Comparison of ENCODE assay signal across 9 cellular contexts in the genomic region with DNA sequence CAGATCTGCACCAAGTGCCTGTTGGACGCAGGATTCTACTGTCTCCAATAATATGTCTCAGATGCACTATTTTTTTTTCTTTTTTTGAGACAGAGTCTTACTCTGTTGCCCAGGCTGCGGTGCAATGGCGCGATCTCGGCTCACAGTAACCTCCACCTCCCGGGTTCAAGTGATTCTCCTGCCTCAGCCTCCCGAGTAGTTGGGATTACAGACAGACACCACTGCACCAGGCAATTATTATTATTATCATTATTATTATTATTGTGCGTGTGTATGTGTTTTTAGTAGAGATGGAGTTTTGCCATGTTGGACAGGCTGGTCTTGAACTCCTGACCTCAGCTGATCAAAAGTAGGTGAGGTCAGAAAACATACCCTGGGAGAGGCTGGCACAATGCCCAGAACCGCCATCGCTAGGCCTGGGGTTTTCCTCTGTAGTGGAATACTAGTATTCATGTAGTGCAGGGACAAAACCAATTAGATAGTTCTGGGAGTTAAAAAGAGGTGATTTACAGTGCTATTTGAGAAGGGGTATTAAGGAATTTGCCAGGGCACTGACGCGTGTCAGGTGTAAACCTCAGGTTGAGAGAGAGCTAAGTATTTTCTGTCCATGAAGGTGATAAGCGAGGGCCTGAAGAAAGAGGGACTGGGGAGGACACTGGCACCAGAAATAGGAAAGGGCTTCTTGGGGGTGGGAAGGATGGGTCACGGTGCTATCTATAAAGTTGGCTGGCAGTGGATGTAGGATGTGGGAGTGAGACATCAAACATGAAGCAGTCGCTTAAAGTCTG. TPM values are rescaled to one million over a fixed set of nuclear protein-coding genes. Genes with fewer than 3 reads are reported as not detected.
DNase-seq lines count a peak whose midpoint lies in the region; TF ChIP-seq lines count a peak whose summit lies in the region.
"Not testable (repeated sequence)": the region's sequence is repeated elsewhere in the genome, so short reads cannot be mapped to it uniquely, and the experiment has no call there.
"Had no signal": no experiment of that assay in that cellular context is flagged by ENCODE, and none has a peak within 500 bp of the region (broad histone marks: within the 10 kb centered on the region; RNA-seq: fewer than 3 reads in every experiment).

No MANE protein-coding gene starts in this region.

- not testable (repeated sequence) for H3K9me3 Mint-ChIP-seq in CD8-positive, alpha-beta memory T cell

- not testable (repeated sequence) for H3K27ac ChIP-seq in CD8-positive, alpha-beta memory T cell (ENCODE audit: low read depth, low read length); HUES6 (ENCODE audit: low read depth, low read length); colonic mucosa; mesenchymal stem cell (ENCODE audit: low read length, poor library complexity, severe bottlenecking)

- not testable (repeated sequence) for H3K27me3 Mint-ChIP-seq in CD8-positive, alpha-beta memory T cell

- H3K4me3 ChIP-seq in CD8-positive, alpha-beta memory T cell (ENCODE audit: low read length); colonic mucosa; mesenchymal stem cell (ENCODE audit: insufficient read depth in 1 of 2, low read depth in 1 of 2, low read length in 2 of 2): not testable (repeated sequence)
- peak overlapping the region; percentile 29; the same call in 1 of the 2 replicates for H3K4me3 ChIP-seq in HUES6 (ENCODE audit: low read depth, low read length)

- H3K9me3 ChIP-seq in CD8-positive, alpha-beta memory T cell (ENCODE audit: low read length); HUES6 (ENCODE audit: control insufficient read depth, insufficient read depth, low read depth, low read length); colonic mucosa; mesenchymal stem cell (ENCODE audit: control insufficient read depth, low read length): not testable (repeated sequence)

- H3K23ac ChIP-seq in mesenchymal stem cell (ENCODE audit: low read length in 2 of 2), result not testable (repeated sequence)

- not testable (repeated sequence) for H2BK5ac ChIP-seq in mesenchymal stem cell (ENCODE audit: low read depth, low read length, poor library complexity, severe bottlenecking)

- H3K27me3 ChIP-seq in CD8-positive, alpha-beta memory T cell (ENCODE audit: insufficient read depth, low read length, poor library complexity, severe bottlenecking); HUES6 (ENCODE audit: control insufficient read depth, insufficient read depth, low read length); colonic mucosa; mesenchymal stem cell (ENCODE audit: control insufficient read depth in 1 of 2, insufficient read depth in 1 of 2, low read length in 2 of 2): not testable (repeated sequence)

- not testable (repeated sequence) for H2BK12ac ChIP-seq in mesenchymal stem cell (ENCODE audit: low read length in 2 of 2)

- H2BK15ac ChIP-seq in mesenchymal stem cell (ENCODE audit: low read depth, poor library complexity, severe bottlenecking), result not testable (repeated sequence)

- not testable (repeated sequence) for H3K18ac ChIP-seq in mesenchymal stem cell (ENCODE audit: low read depth in 1 of 2, low read length in 2 of 2)

- intact Hi-C loops in colonic mucosa (cut with DNase I), result not testable (repeated sequence)

- TF ChIP-seq CTCF in colonic mucosa (IDR thresholded peaks at IDR 0.05), result not testable (repeated sequence)

- peak in 4 of 5 donors; percentile 22 to 47 (median 31) for DNase-seq in CD8-positive, alpha-beta memory T cell
- DNase-seq in NCI-H510A treated with DMSO at 0.1 percent for 48 hours (lab: John Stamatoyannopoulos, UW) (peak; percentile 59), SW 1271 (lab: John Stamatoyannopoulos, UW) (peak; percentile 8 to 78), colonic mucosa (peak; percentile 40), mesenchymal stem cell (peak; percentile 67)
- DNase-seq in activated CD8-positive, alpha-beta memory T cell treated with anti-CD3 and anti-CD28 coated beads, Interleukin-2, amount 50 U/mL, for 24 hours (ENCODE audit: extremely low read depth), result peak; percentile 12
- peak in 2 of 3 experiments; percentile 31 to 34 for DNase-seq in stimulated activated CD4-positive, alpha-beta T cell treated with anti-CD3 and anti-CD28 coated beads, TNF-alpha, amount 100 ng/mL, for 24 hours (ENCODE audit: low read depth in 3 of 3)

- H2AK5ac ChIP-seq in mesenchymal stem cell (ENCODE audit: low read length, severe bottlenecking), result not testable (repeated sequence)

- not testable (repeated sequence) for H3K4me2 ChIP-seq in mesenchymal stem cell (ENCODE audit: low read length, poor library complexity, severe bottlenecking)

- not testable (repeated sequence) for H3K27ac Mint-ChIP-seq in CD8-positive, alpha-beta memory T cell

- H3K9ac ChIP-seq in HUES6 (ENCODE audit: low read length); colonic mucosa (ENCODE audit: low read depth in 2 of 2, low read length in 2 of 2); mesenchymal stem cell (ENCODE audit: low read length): not testable (repeated sequence)

- not testable (repeated sequence) for H3K36me3 ChIP-seq in CD8-positive, alpha-beta memory T cell (ENCODE audit: insufficient read depth, low read length); HUES6 (ENCODE audit: control insufficient read depth, insufficient read depth, low read length); colonic mucosa; mesenchymal stem cell (ENCODE audit: control insufficient read depth in 1 of 2, insufficient read depth in 2 of 2, low read depth in 1 of 2, low read length in 2 of 2)

- 84% methylated on average over 8 of the region's 15 CpGs for whole genome bisulfite sequencing in mesenchymal stem cell

- H3K4me3 Mint-ChIP-seq in CD8-positive, alpha-beta memory T cell, result not testable (repeated sequence)

- not testable (repeated sequence) for H2BK120ac ChIP-seq in mesenchymal stem cell (ENCODE audit: low read depth, low read length)

- H3K4ac ChIP-seq in mesenchymal stem cell (ENCODE audit: low read depth in 1 of 2, low read length in 2 of 2), result not testable (repeated sequence)

- H3K79me1 ChIP-seq in mesenchymal stem cell (replicated peaks; ENCODE audit: low read length, poor library complexity, severe bottlenecking), result not testable (repeated sequence)

- H2AFZ ChIP-seq in mesenchymal stem cell (ENCODE audit: low read depth, low read length), result not testable (repeated sequence)

- H4K91ac ChIP-seq in mesenchymal stem cell (ENCODE audit: low read length), result not testable (repeated sequence)

- H4K8ac ChIP-seq in mesenchymal stem cell (ENCODE audit: low read length), result not testable (repeated sequence)

- not testable (repeated sequence) for H3K4me1 Mint-ChIP-seq in CD8-positive, alpha-beta memory T cell

- POLR2A ChIA-PET in CD8-positive, alpha-beta memory T cell (lab: Charles Lee), result not testable (repeated sequence)

- not testable (repeated sequence) for H3K36me3 Mint-ChIP-seq in CD8-positive, alpha-beta memory T cell

- CTCF ChIA-PET in CD8-positive, alpha-beta memory T cell (lab: Charles Lee), result not testable (repeated sequence)

- H3K4me1 ChIP-seq in CD8-positive, alpha-beta memory T cell (ENCODE audit: insufficient read depth, low read length); HUES6 (ENCODE audit: control insufficient read depth, insufficient read depth, low read length); colonic mucosa; mesenchymal stem cell (ENCODE audit: control insufficient read depth, insufficient read depth, low read depth, low read length): not testable (repeated sequence)

- H3K14ac ChIP-seq in mesenchymal stem cell (ENCODE audit: low read length in 2 of 2), result not testable (repeated sequence)

RNA-seq across cellular contexts. Expression of a gene that starts 1.3 kb away (rescaled TPM):
- total RNA-seq in CD8-positive, alpha-beta memory T cell, result 1,000 to 10,000 TPM; 1,293 to 1,300 TPM
- not detected for polyA plus RNA-seq in CD8-positive, alpha-beta memory T cell
- 1,000 to 10,000 TPM; 1,159 to 2,517 TPM for total RNA-seq in colonic mucosa
- not detected for polyA plus RNA-seq in mesenchymal stem cell (2013, experiment 1 of 2)
- polyA plus RNA-seq in mesenchymal stem cell (2013, experiment 2 of 2), result not detected
- polyA plus RNA-seq: AG04450 had no signal

Comparison
In these comparisons a context has a peak if more than half of its experiments do, and no peak if none do; other contexts are left out.
1. DNase-seq: peak in every context shown above with its lines; median percentile 67 in mesenchymal stem cell; 59 in NCI-H510A treated with DMSO at 0.1 percent for 48 hours; 43 in SW 1271; 40 in colonic mucosa; 32 in stimulated activated CD4-positive, alpha-beta T cell treated with anti-CD3 and anti-CD28 coated beads, TNF-alpha, amount 100 ng/mL, for 24 hours; 31 in CD8-positive, alpha-beta memory T cell; 12 in activated CD8-positive, alpha-beta memory T cell treated with anti-CD3 and anti-CD28 coated beads, Interleukin-2, amount 50 U/mL, for 24 hours.